In genomic region chr20:5642155-5642981, GRCh38 we compare ENCODE assay signal across 8 cellular contexts. TPM values are rescaled to one million over a fixed set of nuclear protein-coding genes. Genes with fewer than 3 reads are reported as not detected.
DNase-seq lines count a peak whose midpoint lies in the region; ATAC-seq, FAIRE-seq and TF ChIP-seq lines count a peak whose summit lies in the region.

No MANE protein-coding gene starts in this region.

- no peak for DNase-seq in GM18507 (ENCODE audit: extremely low spot score, insufficient read length, low read depth)
- DNase-seq in fibroblast of mammary gland (ENCODE audit: low read depth) = peak; percentile 56
- DNase-seq in gastrocnemius medialis = peak in 1 of 2 donors; percentile 10
- DNase-seq in cortex of kidney (lab: John Stamatoyannopoulos, UW) = no peak
- no peak for DNase-seq in NCI-H1092 (lab: John Stamatoyannopoulos, UW)

- intact Hi-C loops in gastrocnemius medialis (cut with DNase I; ENCODE audit: low total_unique reads) = no loop called here

- ATAC-seq in gastrocnemius medialis (peak; percentile 30 to 33), GM21447 (IDR thresholded peaks at IDR 0.05; ENCODE audit: unreplicated experiment) (no peak), GM19023 (IDR thresholded peaks at IDR 0.05; ENCODE audit: unreplicated experiment) (no peak)

- in situ Hi-C loops in gastrocnemius medialis (cut with MboI; ENCODE audit: low sequenced_read_pairs in 4 of 4) = no loop called here

- H3K36me3 ChIP-seq in OCI-LY3 (replicated peaks; ENCODE audit: low read depth, low read length) (peaks cover 14% of the 10 kb centered on the region), gastrocnemius medialis (no peaks in the 10 kb centered on the region)

- H3K9me3 ChIP-seq in OCI-LY3 (ENCODE audit: insufficient read depth, low read length) (peaks cover 14% of the 10 kb centered on the region), gastrocnemius medialis (no peaks in the 10 kb centered on the region)

- peak overlapping the region; percentile 85 for H2AFZ ChIP-seq in OCI-LY3 (ENCODE audit: low read depth, low read length)

- peak; percentile 74 for FAIRE-seq in GM18507 (lab: Jason Lieb, UNC)

- TF ChIP-seq CTCF in OCI-LY3 (IDR thresholded peaks at IDR 0.05; ENCODE audit: low read depth, low read length) = no peak
- TF ChIP-seq CTCF in fibroblast of mammary gland (conservative IDR thresholded peaks at IDR 0.05; ENCODE audit: control insufficient read depth, insufficient read depth, low read depth, low read length) = no peak
- TF ChIP-seq CTCF in gastrocnemius medialis (IDR thresholded peaks at IDR 0.05 in 4 of 5, conservative IDR thresholded peaks at IDR 0.05 in 1 of 5) = no peak

- TF ChIP-seq POLR2A in gastrocnemius medialis (IDR thresholded peaks at IDR 0.05) = no peak

- peak overlapping the region; percentile 23; the same call in 1 of the 2 replicates for H3K9ac ChIP-seq in OCI-LY3 (ENCODE audit: low read length)

- H3K27ac ChIP-seq in OCI-LY3 (ENCODE audit: low read length) = peak overlapping the region; percentile 52
- H3K27ac ChIP-seq in gastrocnemius medialis = no peak overlapping the region

- H3K79me2 ChIP-seq in OCI-LY3 (ENCODE audit: low read length) = no peaks in the 10 kb centered on the region

- peaks cover 41% of the 10 kb centered on the region for H3K4me1 ChIP-seq in OCI-LY3 (ENCODE audit: low read length)
- no peaks in the 10 kb centered on the region for H3K4me1 ChIP-seq in gastrocnemius medialis

- H3K27me3 ChIP-seq in OCI-LY3 (ENCODE audit: low read depth, low read length) = no peaks in the 10 kb centered on the region
- H3K27me3 ChIP-seq in gastrocnemius medialis = no peaks in the 10 kb centered on the region

- H3K4me3 ChIP-seq in OCI-LY3 (ENCODE audit: low read length) = no peak overlapping the region
- H3K4me3 ChIP-seq in fibroblast of mammary gland (ENCODE audit: control insufficient read depth, low read depth, low read length) = no peak overlapping the region
- no peak overlapping the region for H3K4me3 ChIP-seq in gastrocnemius medialis

- peak overlapping the region; percentile 17; the same call in 1 of the 2 replicates for H3K4me2 ChIP-seq in OCI-LY3 (ENCODE audit: low read length)

- H4K20me1 ChIP-seq in OCI-LY3 (ENCODE audit: insufficient read depth, low read length) = no peaks in the 10 kb centered on the region

RNA-seq across cellular contexts. Expression of gene GPCPD1, which starts 31.6 kb away (rescaled TPM):
- 10 to 100 TPM; 17.2 to 40.9 (median 22.0) TPM for total RNA-seq in gastrocnemius medialis

Comparison
In these comparisons a context has a peak if more than half of its experiments do, and no peak if none do; other contexts are left out.
1. ATAC-seq: peak in gastrocnemius medialis (2 of 2); none in GM21447 (single experiment) and GM19023 (single experiment).